Comparison of ENCODE assay signal across 25 cellular contexts in the genomic region with DNA sequence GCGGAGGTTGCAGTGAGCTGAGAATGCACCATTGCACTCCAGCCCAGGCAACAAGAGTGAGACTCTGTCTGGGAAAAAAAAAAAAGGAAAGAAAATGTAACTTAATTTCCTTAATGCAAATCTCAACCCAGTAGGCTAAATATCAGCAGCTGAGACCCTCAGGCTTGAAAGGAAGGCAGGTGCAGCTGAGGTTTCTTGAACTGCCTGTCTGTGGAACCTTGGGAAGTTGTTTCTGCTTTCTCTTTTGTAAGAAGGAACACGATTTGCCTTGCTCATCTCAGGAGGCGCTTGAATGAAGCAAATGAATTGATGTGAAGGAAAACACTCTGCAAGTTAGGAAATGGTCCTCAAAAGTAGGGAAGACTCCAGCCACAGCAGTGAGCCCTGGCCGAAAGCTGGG.
"Had no signal": no experiment of that assay in that cellular context is flagged by ENCODE, and none has a peak within 500 bp of the region (broad histone marks: within the 10 kb centered on the region; RNA-seq: fewer than 3 reads in every experiment).

No MANE protein-coding gene starts in this region.

- H3K9me3 ChIP-seq: colonic mucosa, esophagus muscularis mucosa, esophagus squamous epithelium, gastrocnemius medialis, gastroesophageal sphincter, heart left ventricle, heart right ventricle had no signal

- H3K27ac Mint-ChIP-seq: dendritic cell treated with granulocyte-macrophage colony-stimulating factor and Interleukin-4, amounts not matched to agents 40 ng/mL and 50 ng/mL, for 4 days; effector memory CD8-positive, alpha-beta T cell; endodermal cell had no signal

- H3K4me1 ChIP-seq: colonic mucosa, gastrocnemius medialis, gastroesophageal sphincter, heart left ventricle, heart right ventricle had no signal

- H3K4me3 Mint-ChIP-seq: dendritic cell treated with granulocyte-macrophage colony-stimulating factor and Interleukin-4, amounts not matched to agents 40 ng/mL and 50 ng/mL, for 4 days; effector memory CD8-positive, alpha-beta T cell; endodermal cell had no signal

- H3K9me3 Mint-ChIP-seq: endodermal cell had no signal

- ATAC-seq: effector memory CD8-positive, alpha-beta T cell; esophagus mucosa; foreskin keratinocyte; gastrocnemius medialis; gastroesophageal sphincter; heart left ventricle; heart right ventricle had no signal

- H3K4me1 Mint-ChIP-seq: endodermal cell had no signal

- H3K27me3 ChIP-seq: colonic mucosa, esophagus muscularis mucosa, foreskin keratinocyte, gastrocnemius medialis, heart left ventricle had no signal

- H3K4me3 ChIP-seq: colonic mucosa, coronary artery, dorsolateral prefrontal cortex, esophagus muscularis mucosa, esophagus squamous epithelium, gastrocnemius medialis, gastroesophageal sphincter, heart left ventricle, heart right ventricle had no signal

- H3K36me3 ChIP-seq: colonic mucosa, esophagus muscularis mucosa, esophagus squamous epithelium, gastrocnemius medialis, gastroesophageal sphincter, heart left ventricle, heart right ventricle had no signal

- DNase-seq: colonic mucosa; cortex of kidney; dermis blood vessel endothelial cell; dorsolateral prefrontal cortex; effector CD4-positive, alpha-beta T cell; effector CD8-positive, alpha-beta T cell; effector memory CD4-positive, alpha-beta T cell; effector memory CD8-positive, alpha-beta T cell; endodermal cell; erythroblast; esophagus squamous epithelium; foreskin fibroblast; foreskin keratinocyte; foreskin melanocyte; gastrocnemius medialis; glutamatergic neuron; head of caudate nucleus; heart left ventricle; heart right ventricle had no signal

- H3K27me3 Mint-ChIP-seq: dendritic cell treated with granulocyte-macrophage colony-stimulating factor and Interleukin-4, amounts not matched to agents 40 ng/mL and 50 ng/mL, for 4 days; effector memory CD8-positive, alpha-beta T cell had no signal

- H3K27ac ChIP-seq: colonic mucosa, coronary artery, dorsolateral prefrontal cortex, epithelial cell of prostate, esophagus muscularis mucosa, esophagus squamous epithelium, foreskin keratinocyte, gastrocnemius medialis, gastroesophageal sphincter, heart left ventricle, heart right ventricle had no signal
